Comparison of ENCODE assay signal across 7 cellular contexts in genomic region chr10:17872191-17873091, GRCh38.
DNase-seq lines count a peak whose midpoint lies in the region; ATAC-seq and TF ChIP-seq lines count a peak whose summit lies in the region.

No MANE protein-coding gene starts in this region.

- no peak overlapping the region for H2BK120ac ChIP-seq in neuronal stem cell (ENCODE audit: low read depth, low read length)

- H3K36me3 ChIP-seq in Loucy (ENCODE audit: insufficient read depth, low read length): no peaks in the 10 kb centered on the region
- H3K36me3 ChIP-seq in neuronal stem cell (replicated peaks in 1 of 2; ENCODE audit: control insufficient read depth in 2 of 2, insufficient read depth in 2 of 2, low read length in 2 of 2): no peaks in the 10 kb centered on the region

- H3K9ac ChIP-seq in Loucy (ENCODE audit: low read depth, low read length, poor library complexity, severe bottlenecking) (no peak overlapping the region), neuronal stem cell (ENCODE audit: low read depth, low read length, poor library complexity) (no peak overlapping the region)

- no peak overlapping the region for H2BK15ac ChIP-seq in neuronal stem cell (ENCODE audit: low read length)

- no peak overlapping the region for H4K8ac ChIP-seq in neuronal stem cell (ENCODE audit: low read depth, low read length)

- H4K20me1 ChIP-seq in Loucy (ENCODE audit: insufficient read depth, low read length, poor library complexity, severe bottlenecking): no peaks in the 10 kb centered on the region

- no peak overlapping the region for H3K4me3 Mint-ChIP-seq in chondrocyte (ENCODE audit: unreplicated experiment)
- H3K4me3 Mint-ChIP-seq in activated CD4-positive, alpha-beta memory T cell treated with anti-CD3 and anti-CD28 coated beads for 36 hours: no peak overlapping the region

- CTCF ChIA-PET in activated CD4-positive, alpha-beta memory T cell treated with anti-CD3 and anti-CD28 coated beads for 36 hours (lab: Charles Lee): interaction anchor here (1.4 kb wide), 1 partner anchor 264 kb away, joined by 5 read pairs; no protein-coding TSS in a partner anchor

- no peak overlapping the region for H2BK12ac ChIP-seq in neuronal stem cell (ENCODE audit: low read length)

- no peak overlapping the region for H4K91ac ChIP-seq in neuronal stem cell (ENCODE audit: low read depth, low read length, poor library complexity)

- H3K27me3 ChIP-seq in Loucy (ENCODE audit: insufficient read depth, low read length, poor library complexity, severe bottlenecking) (no peaks in the 10 kb centered on the region), neuronal stem cell (ENCODE audit: control insufficient read depth in 3 of 3, insufficient read depth in 3 of 3, low read depth in 1 of 3, low read length in 3 of 3) (no peaks in the 10 kb centered on the region)

- H3K9me3 ChIP-seq in Loucy (ENCODE audit: insufficient read depth, low read depth, low read length) (no peaks in the 10 kb centered on the region), neuronal stem cell (replicated peaks in 1 of 2; ENCODE audit: control insufficient read depth in 2 of 2, insufficient read depth in 1 of 2, low read depth in 1 of 2, low read length in 2 of 2) (no peaks in the 10 kb centered on the region)

- no peaks in the 10 kb centered on the region for H3K36me3 Mint-ChIP-seq in chondrocyte (ENCODE audit: low read depth)
- H3K36me3 Mint-ChIP-seq in activated CD4-positive, alpha-beta memory T cell treated with anti-CD3 and anti-CD28 coated beads for 36 hours: no peaks in the 10 kb centered on the region

- H3K4me3 ChIP-seq in Loucy (ENCODE audit: low read length, poor library complexity, severe bottlenecking) (no peak overlapping the region), neuronal stem cell (ENCODE audit: low read length in 2 of 2) (no peak overlapping the region)

- no peak overlapping the region for H2BK5ac ChIP-seq in neuronal stem cell (ENCODE audit: low read length)

- intact Hi-C loops in activated CD4-positive, alpha-beta memory T cell treated with anti-CD3 and anti-CD28 coated beads for 36 hours (cut with micrococcal nuclease): loop anchor here (2.0 kb wide), 1 partner anchor 266 kb away; no protein-coding TSS in a partner anchor

- H3K4me2 ChIP-seq in Loucy (ENCODE audit: low read depth, low read length, poor library complexity, severe bottlenecking) (no peak overlapping the region), neuronal stem cell (ENCODE audit: insufficient read depth, low read length, poor library complexity, severe bottlenecking) (no peak overlapping the region)

- DNase-seq in GM04504 (ENCODE audit: low read depth): peak; percentile 12
- no peak for DNase-seq in chondrocyte (ENCODE audit: low spot score)
- DNase-seq in neuronal stem cell (ENCODE audit: low spot score): peak; percentile 8
- no peak for DNase-seq in SK-N-DZ (ENCODE audit: low spot score)
- DNase-seq in activated CD4-positive, alpha-beta memory T cell treated with anti-CD3 and anti-CD28 coated beads for 36 hours: no peak

- no peaks in the 10 kb centered on the region for H3K4me1 Mint-ChIP-seq in chondrocyte (ENCODE audit: low read depth)
- H3K4me1 Mint-ChIP-seq in activated CD4-positive, alpha-beta memory T cell treated with anti-CD3 and anti-CD28 coated beads for 36 hours (ENCODE audit: low read depth): no peaks in the 10 kb centered on the region

- no peak overlapping the region for H3K23ac ChIP-seq in neuronal stem cell (ENCODE audit: low read depth, low read length, poor library complexity)

- no CpG with 5 or more reads among the region's 8 CpGs for WGBS in neuronal stem cell (ENCODE audit: extremely low coverage in 2 of 2, insufficient read length in 2 of 2, insufficient replicate concordance in 1 of 2), 2 donors

- no peaks in the 10 kb centered on the region for H3K79me1 ChIP-seq in neuronal stem cell (ENCODE audit: low read depth, low read length)

- H2AK5ac ChIP-seq in neuronal stem cell (ENCODE audit: low read depth, low read length): no peak overlapping the region

- peak overlapping the region; percentile 78 for H2AFZ ChIP-seq in Loucy (ENCODE audit: low read length)
- no peak overlapping the region for H2AFZ ChIP-seq in neuronal stem cell (ENCODE audit: low read length)

- no peaks in the 10 kb centered on the region for H3K9me3 Mint-ChIP-seq in chondrocyte (ENCODE audit: low read depth)
- no peaks in the 10 kb centered on the region for H3K9me3 Mint-ChIP-seq in activated CD4-positive, alpha-beta memory T cell treated with anti-CD3 and anti-CD28 coated beads for 36 hours

- H3F3A ChIP-seq in Loucy (ENCODE audit: low read depth): no peaks in the 10 kb centered on the region

- H3K18ac ChIP-seq in neuronal stem cell (ENCODE audit: low read length): no peak overlapping the region

- H3K27ac ChIP-seq in neuronal stem cell (replicated peaks; ENCODE audit: low read length): no peak overlapping the region

- no peaks in the 10 kb centered on the region for H3K9me2 ChIP-seq in Loucy (replicated peaks; ENCODE audit: low read depth, low read length)

- H3K27me3 Mint-ChIP-seq in chondrocyte (ENCODE audit: low read depth): peaks cover 41% of the 10 kb centered on the region
- no peaks in the 10 kb centered on the region for H3K27me3 Mint-ChIP-seq in activated CD4-positive, alpha-beta memory T cell treated with anti-CD3 and anti-CD28 coated beads for 36 hours

- ATAC-seq in HG03439 (IDR thresholded peaks at IDR 0.05; ENCODE audit: unreplicated experiment): no peak

- H3K4ac ChIP-seq in neuronal stem cell (ENCODE audit: low read length): no peak overlapping the region

- H3K4me1 ChIP-seq in Loucy (ENCODE audit: insufficient read depth, low read length, poor library complexity, severe bottlenecking) (no peaks in the 10 kb centered on the region), neuronal stem cell (ENCODE audit: control insufficient read depth in 2 of 2, insufficient read depth in 1 of 2, low read depth in 1 of 2, low read length in 2 of 2) (peaks cover 0 to 3% of the 10 kb centered on the region in 2 donors)

- H3K27ac Mint-ChIP-seq in chondrocyte (ENCODE audit: unreplicated experiment): no peak overlapping the region
- H3K27ac Mint-ChIP-seq in activated CD4-positive, alpha-beta memory T cell treated with anti-CD3 and anti-CD28 coated beads for 36 hours: no peak overlapping the region

- no peak overlapping the region for H3K14ac ChIP-seq in neuronal stem cell (ENCODE audit: low read length)

- POLR2A ChIA-PET in activated CD4-positive, alpha-beta memory T cell treated with anti-CD3 and anti-CD28 coated beads for 36 hours (lab: Charles Lee): no interaction called here

- TF ChIP-seq CTCF in Loucy (conservative IDR thresholded peaks at IDR 0.05; ENCODE audit: low read length) (peak; percentile 90), chondrocyte (IDR thresholded peaks at IDR 0.05) (peak; percentile 59)

- no peaks in the 10 kb centered on the region for H3K79me2 ChIP-seq in Loucy (ENCODE audit: insufficient read depth, low read length)

Comparison
In these comparisons a context has a peak if more than half of its experiments do, and no peak if none do; other contexts are left out.
1. DNase-seq: peak in GM04504 (single experiment) and neuronal stem cell (single experiment); none in chondrocyte (single experiment), SK-N-DZ (single experiment) and activated CD4-positive, alpha-beta memory T cell treated with anti-CD3 and anti-CD28 coated beads for 36 hours (single experiment).